ENCODE assay signal across 9 cellular contexts in the genomic region with DNA sequence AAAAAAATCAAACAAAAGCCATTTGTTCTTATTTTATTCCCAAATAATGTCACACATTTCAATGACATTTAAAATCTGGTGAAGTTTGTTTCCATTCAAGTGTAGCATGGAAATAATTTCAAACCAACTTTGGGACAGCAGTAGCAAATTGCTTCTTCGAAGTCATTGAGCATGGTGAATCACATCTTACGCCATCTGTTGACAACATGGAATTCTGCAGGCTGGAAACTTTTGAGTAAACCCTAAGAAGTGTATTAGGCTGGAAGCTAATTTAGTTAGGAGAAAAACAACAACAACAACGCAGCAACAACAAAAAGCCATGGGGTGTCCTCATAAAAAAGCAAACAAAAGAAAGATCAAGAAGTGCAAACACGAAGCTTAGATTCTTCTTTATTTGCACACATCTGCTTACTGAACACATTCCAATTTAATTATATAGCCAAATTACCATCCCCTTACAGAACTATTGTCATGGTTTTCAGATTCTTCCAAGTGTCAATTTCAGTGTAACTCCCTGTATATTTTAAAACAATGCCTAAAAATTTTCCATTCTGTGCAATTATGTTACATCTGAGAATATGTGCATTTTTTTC.
DNase-seq lines count a peak whose midpoint lies in the region; ATAC-seq, FAIRE-seq and TF ChIP-seq lines count a peak whose summit lies in the region.
"Had no signal": no experiment of that assay in that cellular context is flagged by ENCODE, and none has a peak within 500 bp of the region (broad histone marks: within the 10 kb centered on the region; RNA-seq: fewer than 3 reads in every experiment).

No MANE protein-coding gene starts in this region.

- H3K4me3 Mint-ChIP-seq in astrocyte (ENCODE audit: unreplicated experiment) = no peak overlapping the region
- H3K4me3 Mint-ChIP-seq in CD4-positive, alpha-beta T cell = no peak overlapping the region

- TF ChIP-seq CTCF in NB4 (IDR thresholded peaks at IDR 0.05; ENCODE audit: low read depth, low read length) (peak; percentile 42), astrocyte (IDR thresholded peaks at IDR 0.05; ENCODE audit: insufficient read depth, low read depth, low read length) (peak; percentile 40)
- no peak for TF ChIP-seq CTCF in CD4-positive, alpha-beta T cell (IDR thresholded peaks at IDR 0.05)

- no peak for TF ChIP-seq POLR2A in NB4 (IDR thresholded peaks at IDR 0.05; ENCODE audit: extremely low read depth, insufficient read length)

- H3K9me3 Mint-ChIP-seq in astrocyte (ENCODE audit: unreplicated experiment) = no peaks in the 10 kb centered on the region
- peaks cover 5% of the 10 kb centered on the region for H3K9me3 Mint-ChIP-seq in CD4-positive, alpha-beta T cell

- H3K27ac ChIP-seq in astrocyte (ENCODE audit: low read depth, low read length) = no peak overlapping the region
- H3K27ac ChIP-seq in CD4-positive, alpha-beta T cell (ENCODE audit: low read depth, low read length) = no peak overlapping the region
- H3K27ac ChIP-seq: neutrophil had no signal

- no peaks in the 10 kb centered on the region for H3K27me3 Mint-ChIP-seq in astrocyte (ENCODE audit: low read depth, unreplicated experiment)
- no peaks in the 10 kb centered on the region for H3K27me3 Mint-ChIP-seq in CD4-positive, alpha-beta T cell

- H3K36me3 ChIP-seq in astrocyte (ENCODE audit: insufficient read depth, low read length) = no peaks in the 10 kb centered on the region
- H3K36me3 ChIP-seq: neutrophil had no signal

- H3K9ac ChIP-seq in astrocyte (ENCODE audit: low read length) = no peak overlapping the region

- no peaks in the 10 kb centered on the region for H3K79me2 ChIP-seq in astrocyte (ENCODE audit: insufficient read depth, low read length)

- H3K4me1 ChIP-seq in astrocyte (ENCODE audit: insufficient read depth, low read length) = no peaks in the 10 kb centered on the region

- H3K9me3 ChIP-seq in astrocyte (ENCODE audit: insufficient read depth, low read depth, low read length) = no peaks in the 10 kb centered on the region
- no peaks in the 10 kb centered on the region for H3K9me3 ChIP-seq in CD4-positive, alpha-beta T cell (ENCODE audit: control insufficient read depth, low read length)
- H3K9me3 ChIP-seq: neutrophil had no signal

- no peaks in the 10 kb centered on the region for H3K27me3 ChIP-seq in astrocyte (ENCODE audit: insufficient read depth, low read length)
- H3K27me3 ChIP-seq in CD4-positive, alpha-beta T cell (ENCODE audit: control insufficient read depth, insufficient read depth, low read length) = no peaks in the 10 kb centered on the region
- H3K27me3 ChIP-seq: neutrophil had no signal

- no peak for FAIRE-seq in astrocyte (lab: Jason Lieb, UNC)

- intact Hi-C loops in CD4-positive, alpha-beta T cell (cut with DNase I, micrococcal nuclease) = no loop called here

- H2AFZ ChIP-seq in astrocyte (ENCODE audit: low read depth, low read length) = no peak overlapping the region

- no peak for ATAC-seq in CD4-positive, alpha-beta T cell (ENCODE audit: poor library complexity)
- no peak for ATAC-seq in GM21529 (IDR thresholded peaks at IDR 0.05; ENCODE audit: unreplicated experiment)

- no peak overlapping the region for H3K4me3 ChIP-seq in NB4 (ENCODE audit: low read depth, low read length)
- no peak overlapping the region for H3K4me3 ChIP-seq in astrocyte (ENCODE audit: insufficient read depth, low read depth, low read length)

- no peaks in the 10 kb centered on the region for H4K20me1 ChIP-seq in astrocyte (ENCODE audit: insufficient read depth, low read length)

- H3K36me3 Mint-ChIP-seq in astrocyte (ENCODE audit: low read depth, unreplicated experiment) = no peaks in the 10 kb centered on the region
- H3K36me3 Mint-ChIP-seq in CD4-positive, alpha-beta T cell (ENCODE audit: low read depth) = no peaks in the 10 kb centered on the region

- CTCF ChIA-PET in CD4-positive, alpha-beta T cell (lab: Charles Lee) = no interaction called here

- DNase-seq in NCI-H82 (lab: John Stamatoyannopoulos, UW) (peak; percentile 53), NCI-H82 treated with DMSO at 0.1 percent for 48 hours (lab: John Stamatoyannopoulos, UW; ENCODE audit: unreplicated experiment) (no peak), NB4 (ENCODE audit: low read depth) (peak; percentile 34), astrocyte (ENCODE audit: low read depth) (no peak), myocyte (ENCODE audit: low read depth) (peak; percentile 0), cerebellum (ENCODE audit: low spot score) (no peak)
- no peak for DNase-seq in CD4-positive, alpha-beta T cell

- H3K4me2 ChIP-seq in astrocyte (ENCODE audit: low read length) = no peak overlapping the region

- H3K27ac Mint-ChIP-seq in astrocyte (ENCODE audit: unreplicated experiment) = no peak overlapping the region
- no peak overlapping the region for H3K27ac Mint-ChIP-seq in CD4-positive, alpha-beta T cell

- H3K4me1 Mint-ChIP-seq in astrocyte (ENCODE audit: low read depth, unreplicated experiment) = no peaks in the 10 kb centered on the region
- H3K4me1 Mint-ChIP-seq in CD4-positive, alpha-beta T cell (ENCODE audit: low read depth) = no peaks in the 10 kb centered on the region

- POLR2A ChIA-PET in CD4-positive, alpha-beta T cell (lab: Charles Lee) = no interaction called here

Comparison
In these comparisons a context has a peak if more than half of its experiments do, and no peak if none do; other contexts are left out.
1. DNase-seq: peak in NCI-H82 (single experiment), NB4 (single experiment) and myocyte (single experiment); none in NCI-H82 treated with DMSO at 0.1 percent for 48 hours (single experiment), astrocyte (single experiment), CD4-positive, alpha-beta T cell (0 of 10) and cerebellum (single experiment).